10 cellular contexts compared by ENCODE assay signal in genomic region chr3:36906504-36907149, GRCh38. TPM values are rescaled to one million over a fixed set of nuclear protein-coding genes. Genes with fewer than 3 reads are reported as not detected.
DNase-seq lines count a peak whose midpoint lies in the region; ATAC-seq, FAIRE-seq and TF ChIP-seq lines count a peak whose summit lies in the region.
"Had no signal": no experiment of that assay in that cellular context is flagged by ENCODE, and none has a peak within 500 bp of the region (broad histone marks: within the 10 kb centered on the region; RNA-seq: fewer than 3 reads in every experiment).

No MANE protein-coding gene starts in this region.

- peak; percentile 48 for ATAC-seq in sciatic nerve

- no peak for TF ChIP-seq CTCF in epithelial cell of esophagus (IDR thresholded peaks at IDR 0.05; ENCODE audit: insufficient read depth, low read depth, low read length, missing control alignments)

- H3K4me3 ChIP-seq in epithelial cell of esophagus (ENCODE audit: low read length) (no peak overlapping the region), HAP-1 (no peak overlapping the region)

- no peak for DNase-seq in GM12892 (ENCODE audit: insufficient read length)
- peak; percentile 50 for DNase-seq in SK-N-DZ (ENCODE audit: low spot score)
- peak; percentile 54 for DNase-seq in epithelial cell of esophagus (ENCODE audit: low read depth)
- no peak for DNase-seq in sciatic nerve (ENCODE audit: low spot score)
- DNase-seq in NCI-H2081 (lab: John Stamatoyannopoulos, UW) = no peak
- DNase-seq in NCI-H187 (lab: John Stamatoyannopoulos, UW) = no peak
- no peak for DNase-seq in HAP-1 (ENCODE audit: low spot score in 2 of 2)
- DNase-seq: activated effector memory CD4-positive, alpha-beta T cell treated with anti-CD3 and anti-CD28 coated beads, Interleukin-2, amount 50 U/mL, for 16 hours; esophagus squamous epithelium; NCI-H2171 treated with DMSO at 0.1 percent for 48 hours had no signal

- TF ChIP-seq POLR2A in GM12892 (IDR thresholded peaks at IDR 0.05; ENCODE audit: low read depth, low read length) = no peak

- no peaks in the 10 kb centered on the region for H3K36me3 ChIP-seq in HAP-1 (replicated peaks)

- H3K4me1 ChIP-seq in HAP-1 = peaks cover 8% of the 10 kb centered on the region

- intact Hi-C loops in sciatic nerve (cut with DNase I) = no loop called here

- peak; percentile 24 for FAIRE-seq in GM12892 (lab: Jason Lieb, UNC)

- H3K27me3 ChIP-seq in HAP-1 (ENCODE audit: low read depth) = no peaks in the 10 kb centered on the region
- H3K27me3 ChIP-seq: esophagus squamous epithelium had no signal

- H3K9me3 ChIP-seq in HAP-1 = no peaks in the 10 kb centered on the region
- H3K9me3 ChIP-seq: esophagus squamous epithelium had no signal

- in situ Hi-C loops in HAP-1 (cut with MboI; ENCODE audit: low sequenced_read_pairs) = no loop called here

RNA-seq across cellular contexts. Expression of gene TRANK1, which starts 38.2 kb away (rescaled TPM):
- polyA plus RNA-seq in GM12892 (2012; ENCODE audit: missing spikeins) = 5.7 TPM
- 0.03 TPM in 1 of 2 replicates, not detected in the other for polyA plus RNA-seq in SK-N-DZ (2014; cell fraction: cytosol; rRNA removed)
- polyA plus RNA-seq in SK-N-DZ (2014; cell fraction: nucleus; rRNA removed) = 0.06 and 0.09 TPM in 2 replicates
- 22.1 TPM for total RNA-seq in sciatic nerve

Comparison
In these comparisons a context has a peak if more than half of its experiments do, and no peak if none do; other contexts are left out.
1. DNase-seq: peak in SK-N-DZ (single experiment) and epithelial cell of esophagus (single experiment); none in GM12892 (single experiment), sciatic nerve (single experiment), NCI-H2081 (0 of 2), NCI-H187 (0 of 2) and HAP-1 (0 of 2).